ENCODE assay signal across 10 cellular contexts in genomic region chr1:202057335-202057704, GRCh38. TPM values are rescaled to one million over a fixed set of nuclear protein-coding genes. Genes with fewer than 3 reads are reported as not detected.
A peak's percentile ranks its signal among the peaks of the same experiment; 100 is the strongest.
DNase-seq lines count a peak whose midpoint lies in the region; TF ChIP-seq lines count a peak whose summit lies in the region.
"Not testable (repeated sequence)": the region's sequence is repeated elsewhere in the genome, so short reads cannot be mapped to it uniquely, and the experiment has no call there.
"Had no signal": no experiment of that assay in that cellular context is flagged by ENCODE, and none has a peak within 500 bp of the region (broad histone marks: within the 10 kb centered on the region; RNA-seq: fewer than 3 reads in every experiment).

No MANE protein-coding gene starts in this region.

- not testable (repeated sequence) for H3K9me3 Mint-ChIP-seq in Caco-2 (ENCODE audit: unreplicated experiment); mesothelial cell of epicardium; progenitor cell of endocrine pancreas (ENCODE audit: low read depth)

- not testable (repeated sequence) for H3K36me3 Mint-ChIP-seq in Caco-2 (ENCODE audit: insufficient read depth, unreplicated experiment); mesothelial cell of epicardium; progenitor cell of endocrine pancreas (ENCODE audit: insufficient read depth)

- not testable (repeated sequence) for H3K27me3 ChIP-seq in Caco-2 (replicated peaks; ENCODE audit: control insufficient read depth, insufficient read depth, low read length); SJSA1 (replicated peaks); colonic mucosa; left ventricle myocardium inferior (ENCODE audit: low read depth)

- CTCF ChIA-PET in Caco-2 (lab: Charles Lee) = not testable (repeated sequence)

- POLR2A ChIA-PET in Caco-2 (lab: Charles Lee) = interaction anchor here (0.9 kb wide), 1 partner anchor 51 kb away, joined by 7 read pairs; no protein-coding TSS in a partner anchor

- not testable (repeated sequence) for BruUV-seq in Caco-2 (replicated peaks; lab: Mats Ljungman, UMichigan)

- H3K9me3 ChIP-seq in Caco-2; SJSA1 (replicated peaks); colonic mucosa; left ventricle myocardium inferior (replicated peaks): not testable (repeated sequence)

- not testable (repeated sequence) for H3K27me3 Mint-ChIP-seq in Caco-2 (ENCODE audit: insufficient read depth, unreplicated experiment); mesothelial cell of epicardium (ENCODE audit: low read depth); progenitor cell of endocrine pancreas

- H3K9ac ChIP-seq in colonic mucosa (ENCODE audit: low read depth in 2 of 2, low read length in 2 of 2) = peak overlapping the region; percentile 44 to 79

- intact Hi-C loops in Caco-2 (cut with micrococcal nuclease; ENCODE audit: unreplicated experiment) = loop anchor here (5.0 kb wide), 1 partner anchor 50 kb away; no protein-coding TSS in a partner anchor
- intact Hi-C loops in colonic mucosa (cut with DNase I); left ventricle myocardium inferior (cut with micrococcal nuclease): not testable (repeated sequence)

- H3K4me3 Mint-ChIP-seq in Caco-2 (ENCODE audit: unreplicated experiment); mesothelial cell of epicardium; progenitor cell of endocrine pancreas (ENCODE audit: low read depth): not testable (repeated sequence)

- peak overlapping the region; percentile 78 for H3K27ac ChIP-seq in SJSA1
- peak overlapping the region; percentile 85 for H3K27ac ChIP-seq in colonic mucosa
- H3K27ac ChIP-seq in left ventricle myocardium inferior (replicated peaks) = peak overlapping the region; percentile 55
- H3K27ac ChIP-seq in urinary bladder (ENCODE audit: low read depth) = peak overlapping the region; percentile 60

- not testable (repeated sequence) for TF ChIP-seq CTCF in Caco-2 (IDR thresholded peaks at IDR 0.05; ENCODE audit: insufficient read depth in 1 of 2, low read depth in 1 of 2, low read length in 1 of 2, severe bottlenecking in 1 of 2, unreplicated experiment in 1 of 2); colonic mucosa (IDR thresholded peaks at IDR 0.05); left ventricle myocardium inferior (IDR thresholded peaks at IDR 0.05; ENCODE audit: borderline replicate concordance); mesothelial cell of epicardium (IDR thresholded peaks at IDR 0.05; ENCODE audit: unreplicated experiment); progenitor cell of endocrine pancreas (IDR thresholded peaks at IDR 0.05; ENCODE audit: unreplicated experiment)

- H3K4me1 Mint-ChIP-seq in Caco-2 (ENCODE audit: low read depth, unreplicated experiment) (peaks cover 25% of the 10 kb centered on the region), mesothelial cell of epicardium (peaks cover 14% of the 10 kb centered on the region), progenitor cell of endocrine pancreas (ENCODE audit: low read depth) (peaks cover 15% of the 10 kb centered on the region)

- not testable (repeated sequence) for H3K4me3 ChIP-seq in Caco-2 (ENCODE audit: low read depth, low read length); SJSA1; colonic mucosa; left ventricle myocardium inferior; urinary bladder (ENCODE audit: low read depth, low read length)

- H3K4me1 ChIP-seq in Caco-2 (peaks cover 30% of the 10 kb centered on the region), SJSA1 (replicated peaks) (peaks cover 60% of the 10 kb centered on the region)
- not testable (repeated sequence) for H3K4me1 ChIP-seq in colonic mucosa; left ventricle myocardium inferior; urinary bladder (ENCODE audit: insufficient read depth)

- WGBS in urinary bladder = 74% methylated on average over 6 of the region's 6 CpGs

- H3K27ac Mint-ChIP-seq in Caco-2 (ENCODE audit: unreplicated experiment) (peak overlapping the region; percentile 26), mesothelial cell of epicardium (peak overlapping the region; percentile 69), progenitor cell of endocrine pancreas (peak overlapping the region; percentile 86)

- not testable (repeated sequence) for H3K36me3 ChIP-seq in Caco-2 (ENCODE audit: control insufficient read depth, insufficient read depth, low read length); SJSA1; colonic mucosa; left ventricle myocardium inferior; urinary bladder (ENCODE audit: insufficient read depth)

- DNase-seq in Caco-2; colonic mucosa; left ventricle myocardium inferior; mesothelial cell of epicardium (ENCODE audit: low spot score in 2 of 2, unreplicated experiment in 2 of 2); progenitor cell of endocrine pancreas (ENCODE audit: low spot score, unreplicated experiment): not testable (repeated sequence)
- DNase-seq in NCI-H2107 treated with DMSO at 0.1 percent for 48 hours (lab: John Stamatoyannopoulos, UW; ENCODE audit: unreplicated experiment) = peak; percentile 84
- DNase-seq in SJSA1 (ENCODE audit: low read depth in 1 of 2, low spot score in 2 of 2) = peak; percentile 54 to 78

RNA-seq across cellular contexts. Expression of gene ELF3, which starts 46.9 kb away (rescaled TPM):
- total RNA-seq in Caco-2 (2022) (116 and 126 TPM in 2 replicates), colonic mucosa (1,000 to 10,000 TPM in 1 of 2 donors, 100 to 1,000 TPM in 1; 749 to 1,162 TPM), left ventricle myocardium inferior (0.60 TPM), mesothelial cell of epicardium (111 to 112 TPM (median 112 TPM) in 3 replicates), progenitor cell of endocrine pancreas (71.9 and 74.3 TPM in 2 replicates), urinary bladder (123 TPM)
- 0.05 TPM in 1 of 2 replicates, not detected in the other for total RNA-seq in SJSA1 (2014; rRNA removed; shearing (Covaris generic))
- 120 TPM for polyA plus RNA-seq in urinary bladder
- total RNA-seq: RPMI7951 had no signal
- polyA plus RNA-seq: CD4-positive, CD25-positive, alpha-beta regulatory T cell had no signal

Comparison
In these comparisons a context has a peak if more than half of its experiments do, and no peak if none do; other contexts are left out.
1. H3K27ac Mint-ChIP-seq: peak in every context shown above with its lines; median percentile 86 in progenitor cell of endocrine pancreas; 69 in mesothelial cell of epicardium; 26 in Caco-2.
2. RNA of gene ELF3, which starts 46.9 kb away (total RNA-seq): 749 to 1,162 TPM in colonic mucosa, 123 TPM in urinary bladder (single experiment), 116 to 126 TPM in Caco-2, 111 to 112 TPM in mesothelial cell of epicardium and 71.9 to 74.3 TPM in progenitor cell of endocrine pancreas; 0.60 TPM in left ventricle myocardium inferior (single experiment) and 0.05 TPM in SJSA1; every median in the first group is over 10 times any median in the second.
3. Peak in every context shown above with its lines, with median percentiles within 50 percentile points of each other: H3K27ac ChIP-seq.